Comparison of ENCODE assay signal across 10 cellular contexts in the genomic region with DNA sequence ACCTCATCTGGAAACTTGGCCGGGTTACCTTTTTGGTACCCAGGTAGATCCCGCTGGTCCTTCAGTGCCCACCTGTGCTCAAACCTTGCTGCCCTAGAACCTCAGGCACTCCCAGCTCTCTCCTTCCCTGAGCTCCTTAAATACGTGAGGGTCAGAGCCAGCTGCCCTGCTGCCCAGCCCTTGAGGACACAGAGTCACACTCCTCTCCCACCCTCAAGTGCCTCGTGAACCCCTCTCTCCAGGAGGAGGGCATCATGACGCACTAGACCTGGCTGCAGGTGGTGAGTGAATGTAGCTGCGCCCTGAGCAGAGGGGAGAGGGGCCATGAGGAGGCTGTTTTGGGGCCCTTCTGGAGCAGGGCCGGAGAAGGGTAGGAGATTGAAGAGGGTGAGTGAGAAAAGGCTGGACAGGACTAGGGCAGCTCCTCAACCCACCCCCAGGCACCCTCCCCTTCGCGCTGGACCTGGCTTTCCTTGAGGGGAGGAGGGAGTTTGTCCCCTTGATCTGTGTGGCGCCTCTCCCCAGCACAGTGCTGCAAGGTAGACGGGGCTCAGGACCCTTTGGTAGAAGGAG. TPM values are rescaled to one million over a fixed set of nuclear protein-coding genes. Genes with fewer than 3 reads are reported as not detected.
DNase-seq lines count a peak whose midpoint lies in the region; ATAC-seq and TF ChIP-seq lines count a peak whose summit lies in the region.
"Had no signal": no experiment of that assay in that cellular context is flagged by ENCODE, and none has a peak within 500 bp of the region (broad histone marks: within the 10 kb centered on the region; RNA-seq: fewer than 3 reads in every experiment).

No MANE protein-coding gene starts in this region.

- POLR2A ChIA-PET in Caco-2 (lab: Charles Lee), result interaction anchor here (0.6 kb wide), 1 partner anchor 164 kb away, joined by 5 read pairs; the partner anchor contains the start of gene ZNF148
- POLR2A ChIA-PET in Panc1 (lab: Charles Lee), result interaction anchor here (0.6 kb wide), 1 partner anchor 19 kb away, joined by 3 read pairs; no protein-coding TSS in a partner anchor
- POLR2A ChIA-PET in activated CD4-positive, alpha-beta memory T cell treated with anti-CD3 and anti-CD28 coated beads, Interleukin-2, amount 10 ng/mL, durations not matched to agents 7 days and 5 days (lab: Charles Lee), result interaction anchor here (0.9 kb wide), 1 partner anchor 9 kb away, joined by 3 read pairs; no protein-coding TSS in a partner anchor

- H3K4me3 ChIP-seq in Caco-2 (ENCODE audit: low read depth, low read length) (peak overlapping the region; percentile 78), Panc1 (ENCODE audit: low read depth in 2 of 2, low read length in 2 of 2) (peak overlapping the region; percentile 44 to 57), neuronal stem cell (ENCODE audit: low read length in 2 of 2) (peak overlapping the region; percentile 41 to 85)

- H3K27me3 Mint-ChIP-seq in Caco-2 (ENCODE audit: insufficient read depth, unreplicated experiment), result no peaks in the 10 kb centered on the region
- peaks cover 58% of the 10 kb centered on the region for H3K27me3 Mint-ChIP-seq in activated CD4-positive, alpha-beta memory T cell treated with anti-CD3 and anti-CD28 coated beads, Interleukin-2, amount 10 ng/mL, durations not matched to agents 7 days and 5 days

- peaks cover 40% of the 10 kb centered on the region for H3K4me1 Mint-ChIP-seq in Caco-2 (ENCODE audit: low read depth, unreplicated experiment)
- peaks cover 14% of the 10 kb centered on the region for H3K4me1 Mint-ChIP-seq in activated CD4-positive, alpha-beta memory T cell treated with anti-CD3 and anti-CD28 coated beads, Interleukin-2, amount 10 ng/mL, durations not matched to agents 7 days and 5 days

- H3K4me3 Mint-ChIP-seq in Caco-2 (ENCODE audit: unreplicated experiment), result peak overlapping the region; percentile 78
- H3K4me3 Mint-ChIP-seq in activated CD4-positive, alpha-beta memory T cell treated with anti-CD3 and anti-CD28 coated beads, Interleukin-2, amount 10 ng/mL, durations not matched to agents 7 days and 5 days, result no peak overlapping the region

- no peak overlapping the region for H3K27ac ChIP-seq in Panc1 (ENCODE audit: low read length)
- H3K27ac ChIP-seq in neuronal stem cell (replicated peaks; ENCODE audit: low read length), result no peak overlapping the region

- H3K9me3 ChIP-seq in Caco-2 (no peaks in the 10 kb centered on the region), Panc1 (ENCODE audit: control insufficient read depth, insufficient read depth, low read depth, low read length) (no peaks in the 10 kb centered on the region), neuronal stem cell (replicated peaks in 1 of 2; ENCODE audit: control insufficient read depth in 2 of 2, insufficient read depth in 1 of 2, low read depth in 1 of 2, low read length in 2 of 2) (no peaks in the 10 kb centered on the region)

- CTCF ChIA-PET in Caco-2 (lab: Charles Lee), result interaction anchor here (0.6 to 0.9 kb wide), 2 partner anchors 9 to 18 kb away, joined by 3 to 5 read pairs; no protein-coding TSS in a partner anchor
- CTCF ChIA-PET in Panc1 (lab: Charles Lee), result no interaction called here
- CTCF ChIA-PET in activated CD4-positive, alpha-beta memory T cell treated with anti-CD3 and anti-CD28 coated beads, Interleukin-2, amount 10 ng/mL, durations not matched to agents 7 days and 5 days (lab: Charles Lee), result no interaction called here

- peak overlapping the region; percentile 95 for H2AFZ ChIP-seq in neuronal stem cell (ENCODE audit: low read length)

- H2BK12ac ChIP-seq in neuronal stem cell (ENCODE audit: low read length), result peak overlapping the region; percentile 91

- H3K36me3 Mint-ChIP-seq in Caco-2 (ENCODE audit: insufficient read depth, unreplicated experiment), result peaks cover 12% of the 10 kb centered on the region
- no peaks in the 10 kb centered on the region for H3K36me3 Mint-ChIP-seq in activated CD4-positive, alpha-beta memory T cell treated with anti-CD3 and anti-CD28 coated beads, Interleukin-2, amount 10 ng/mL, durations not matched to agents 7 days and 5 days (ENCODE audit: low read depth)

- peak overlapping the region; percentile 93 for H3K18ac ChIP-seq in neuronal stem cell (ENCODE audit: low read length)

- peak overlapping the region; percentile 99 for H4K8ac ChIP-seq in neuronal stem cell (ENCODE audit: low read depth, low read length)

- H3K9me3 Mint-ChIP-seq in Caco-2 (ENCODE audit: unreplicated experiment), result no peaks in the 10 kb centered on the region
- no peaks in the 10 kb centered on the region for H3K9me3 Mint-ChIP-seq in activated CD4-positive, alpha-beta memory T cell treated with anti-CD3 and anti-CD28 coated beads, Interleukin-2, amount 10 ng/mL, durations not matched to agents 7 days and 5 days

- no CpG with 5 or more reads among the region's 11 CpGs for WGBS in neuronal stem cell (ENCODE audit: extremely low coverage in 2 of 2, insufficient read length in 2 of 2, insufficient replicate concordance in 1 of 2), 2 donors

- H2BK120ac ChIP-seq in neuronal stem cell (ENCODE audit: low read depth, low read length), result peak overlapping the region; percentile 83

- H3K4me2 ChIP-seq in neuronal stem cell (ENCODE audit: insufficient read depth, low read length, poor library complexity, severe bottlenecking), result peak overlapping the region; percentile 47

- peak overlapping the region; percentile 99 for H2AK5ac ChIP-seq in neuronal stem cell (ENCODE audit: low read depth, low read length)

- peak overlapping the region; percentile 30 for H3K4ac ChIP-seq in neuronal stem cell (ENCODE audit: low read length)

- BruUV-seq in Caco-2 (replicated peaks; lab: Mats Ljungman, UMichigan) (no TSS peak), Panc1 (replicated peaks; lab: Mats Ljungman, UMichigan) (no TSS peak)

- H3K79me1 ChIP-seq in neuronal stem cell (ENCODE audit: low read depth, low read length), result peaks cover 2% of the 10 kb centered on the region

- H2BK5ac ChIP-seq in neuronal stem cell (ENCODE audit: low read length), result peak overlapping the region; percentile 92

- peak overlapping the region; percentile 96 for H2BK15ac ChIP-seq in neuronal stem cell (ENCODE audit: low read length)

- TF ChIP-seq CTCF in Caco-2 (IDR thresholded peaks at IDR 0.05; ENCODE audit: insufficient read depth in 1 of 2, low read depth in 1 of 2, low read length in 1 of 2, severe bottlenecking in 1 of 2, unreplicated experiment in 1 of 2) (no peak), Panc1 (IDR thresholded peaks at IDR 0.05) (no peak)

- intact Hi-C loops in Caco-2 (cut with micrococcal nuclease; ENCODE audit: unreplicated experiment) (loop anchor here (2.0 to 10.0 kb wide), 2 partner anchors 151 to 223 kb away; no protein-coding TSS in a partner anchor), Panc1 (cut with micrococcal nuclease; ENCODE audit: unreplicated experiment) (no loop called here)

- H3K27me3 ChIP-seq in Caco-2 (replicated peaks; ENCODE audit: control insufficient read depth, insufficient read depth, low read length) (no peaks in the 10 kb centered on the region), Panc1 (ENCODE audit: control insufficient read depth, insufficient read depth, low read length) (peaks cover 4% of the 10 kb centered on the region), neuronal stem cell (ENCODE audit: control insufficient read depth in 3 of 3, insufficient read depth in 3 of 3, low read depth in 1 of 3, low read length in 3 of 3) (peaks cover 0 to 62% (median 4%) of the 10 kb centered on the region in 3 experiments)

- in situ Hi-C loops in Panc1 (cut with HindIII; ENCODE audit: low pct_unique_long_range_greater_than_20kb, low sequenced_read_pairs), result no loop called here

- peak overlapping the region; percentile 76 for H3K27ac Mint-ChIP-seq in Caco-2 (ENCODE audit: unreplicated experiment)
- H3K27ac Mint-ChIP-seq in activated CD4-positive, alpha-beta memory T cell treated with anti-CD3 and anti-CD28 coated beads, Interleukin-2, amount 10 ng/mL, durations not matched to agents 7 days and 5 days, result no peak overlapping the region

- H3K23ac ChIP-seq in neuronal stem cell (ENCODE audit: low read depth, low read length, poor library complexity), result peak overlapping the region; percentile 76

- DNase-seq in Caco-2, result peak in 1 of 2 experiments; percentile 56
- DNase-seq in Panc1 (ENCODE audit: low read depth, low spot score), result no peak
- no peak for DNase-seq in neuronal stem cell (ENCODE audit: low spot score)
- DNase-seq in GM19240 (ENCODE audit: insufficient read length, low spot score), result no peak
- no peak for DNase-seq in activated CD4-positive, alpha-beta memory T cell treated with anti-CD3 and anti-CD28 coated beads, Interleukin-2, amount 10 ng/mL, durations not matched to agents 7 days and 5 days
- no peak for DNase-seq in GDM1 (lab: John Stamatoyannopoulos, UW)
- DNase-seq: NCI-H2029 treated with DMSO at 0.1 percent for 48 hours; stimulated activated CD4-positive, alpha-beta T cell treated with anti-CD3 and anti-CD28 coated beads, Interleukin-4, amount 100 ng/mL, for 4 hours had no signal

- H3K9ac ChIP-seq in neuronal stem cell (ENCODE audit: low read depth, low read length, poor library complexity), result peak overlapping the region; percentile 31

- H3K36me3 ChIP-seq in Caco-2 (ENCODE audit: control insufficient read depth, insufficient read depth, low read length), result no peaks in the 10 kb centered on the region
- no peaks in the 10 kb centered on the region for H3K36me3 ChIP-seq in Panc1 (ENCODE audit: control insufficient read depth, insufficient read depth, low read length)
- H3K36me3 ChIP-seq in neuronal stem cell (replicated peaks in 1 of 2; ENCODE audit: control insufficient read depth in 2 of 2, insufficient read depth in 2 of 2, low read length in 2 of 2), result no peaks in the 10 kb centered on the region

- ATAC-seq in Panc1 (peak; percentile 29), esophagus mucosa (peak; percentile 26), GM21526 (IDR thresholded peaks at IDR 0.05; ENCODE audit: low FRiP score, unreplicated experiment) (no peak)

- H3K4me1 ChIP-seq in Caco-2 (peaks cover 30% of the 10 kb centered on the region), Panc1 (ENCODE audit: control insufficient read depth, insufficient read depth, low read length) (no peaks in the 10 kb centered on the region), neuronal stem cell (ENCODE audit: control insufficient read depth in 2 of 2, insufficient read depth in 1 of 2, low read depth in 1 of 2, low read length in 2 of 2) (peaks cover 5 to 15% of the 10 kb centered on the region in 2 donors)

- H3K14ac ChIP-seq in neuronal stem cell (ENCODE audit: low read length), result peak overlapping the region; percentile 95

- no peak overlapping the region for H4K91ac ChIP-seq in neuronal stem cell (ENCODE audit: low read depth, low read length, poor library complexity)

RNA-seq across cellular contexts. Expression of gene SLC12A8, which starts 0.9 kb away (rescaled TPM):
- total RNA-seq in Caco-2 (2022), result 23.3 and 28.0 TPM in 2 replicates
- total RNA-seq in Panc1 (2021; ENCODE audit: unreplicated experiment), result 7.0 TPM
- polyA plus RNA-seq in Panc1 (2012; ENCODE audit: insufficient read length), result 3.1 TPM
- total RNA-seq in esophagus mucosa, result 7.7 TPM
- polyA plus RNA-seq in neuronal stem cell (2013, experiment 1 of 2), result 1.8 TPM
- 1.9 TPM for polyA plus RNA-seq in neuronal stem cell (2013, experiment 2 of 2)
- total RNA-seq in activated CD4-positive, alpha-beta memory T cell treated with anti-CD3 and anti-CD28 coated beads, Interleukin-2, amount 10 ng/mL, durations not matched to agents 7 days and 5 days, result 1 to 10 TPM in 1 of 2 experiments, under 1 TPM in 1; 0.65 to 1.3 TPM
